Comparison of ENCODE assay signal across 1 cellular context in genomic region chr6:135358907-135359459, GRCh38.
TF ChIP-seq lines count a peak whose summit lies in the region.

No MANE protein-coding gene starts in this region.

TF ChIP-seq in K562, 482 proteins besides CTCF, POLR2A, EP300 and RAD21 (continued from another document):
- TF ChIP-seq, protein P1, sequence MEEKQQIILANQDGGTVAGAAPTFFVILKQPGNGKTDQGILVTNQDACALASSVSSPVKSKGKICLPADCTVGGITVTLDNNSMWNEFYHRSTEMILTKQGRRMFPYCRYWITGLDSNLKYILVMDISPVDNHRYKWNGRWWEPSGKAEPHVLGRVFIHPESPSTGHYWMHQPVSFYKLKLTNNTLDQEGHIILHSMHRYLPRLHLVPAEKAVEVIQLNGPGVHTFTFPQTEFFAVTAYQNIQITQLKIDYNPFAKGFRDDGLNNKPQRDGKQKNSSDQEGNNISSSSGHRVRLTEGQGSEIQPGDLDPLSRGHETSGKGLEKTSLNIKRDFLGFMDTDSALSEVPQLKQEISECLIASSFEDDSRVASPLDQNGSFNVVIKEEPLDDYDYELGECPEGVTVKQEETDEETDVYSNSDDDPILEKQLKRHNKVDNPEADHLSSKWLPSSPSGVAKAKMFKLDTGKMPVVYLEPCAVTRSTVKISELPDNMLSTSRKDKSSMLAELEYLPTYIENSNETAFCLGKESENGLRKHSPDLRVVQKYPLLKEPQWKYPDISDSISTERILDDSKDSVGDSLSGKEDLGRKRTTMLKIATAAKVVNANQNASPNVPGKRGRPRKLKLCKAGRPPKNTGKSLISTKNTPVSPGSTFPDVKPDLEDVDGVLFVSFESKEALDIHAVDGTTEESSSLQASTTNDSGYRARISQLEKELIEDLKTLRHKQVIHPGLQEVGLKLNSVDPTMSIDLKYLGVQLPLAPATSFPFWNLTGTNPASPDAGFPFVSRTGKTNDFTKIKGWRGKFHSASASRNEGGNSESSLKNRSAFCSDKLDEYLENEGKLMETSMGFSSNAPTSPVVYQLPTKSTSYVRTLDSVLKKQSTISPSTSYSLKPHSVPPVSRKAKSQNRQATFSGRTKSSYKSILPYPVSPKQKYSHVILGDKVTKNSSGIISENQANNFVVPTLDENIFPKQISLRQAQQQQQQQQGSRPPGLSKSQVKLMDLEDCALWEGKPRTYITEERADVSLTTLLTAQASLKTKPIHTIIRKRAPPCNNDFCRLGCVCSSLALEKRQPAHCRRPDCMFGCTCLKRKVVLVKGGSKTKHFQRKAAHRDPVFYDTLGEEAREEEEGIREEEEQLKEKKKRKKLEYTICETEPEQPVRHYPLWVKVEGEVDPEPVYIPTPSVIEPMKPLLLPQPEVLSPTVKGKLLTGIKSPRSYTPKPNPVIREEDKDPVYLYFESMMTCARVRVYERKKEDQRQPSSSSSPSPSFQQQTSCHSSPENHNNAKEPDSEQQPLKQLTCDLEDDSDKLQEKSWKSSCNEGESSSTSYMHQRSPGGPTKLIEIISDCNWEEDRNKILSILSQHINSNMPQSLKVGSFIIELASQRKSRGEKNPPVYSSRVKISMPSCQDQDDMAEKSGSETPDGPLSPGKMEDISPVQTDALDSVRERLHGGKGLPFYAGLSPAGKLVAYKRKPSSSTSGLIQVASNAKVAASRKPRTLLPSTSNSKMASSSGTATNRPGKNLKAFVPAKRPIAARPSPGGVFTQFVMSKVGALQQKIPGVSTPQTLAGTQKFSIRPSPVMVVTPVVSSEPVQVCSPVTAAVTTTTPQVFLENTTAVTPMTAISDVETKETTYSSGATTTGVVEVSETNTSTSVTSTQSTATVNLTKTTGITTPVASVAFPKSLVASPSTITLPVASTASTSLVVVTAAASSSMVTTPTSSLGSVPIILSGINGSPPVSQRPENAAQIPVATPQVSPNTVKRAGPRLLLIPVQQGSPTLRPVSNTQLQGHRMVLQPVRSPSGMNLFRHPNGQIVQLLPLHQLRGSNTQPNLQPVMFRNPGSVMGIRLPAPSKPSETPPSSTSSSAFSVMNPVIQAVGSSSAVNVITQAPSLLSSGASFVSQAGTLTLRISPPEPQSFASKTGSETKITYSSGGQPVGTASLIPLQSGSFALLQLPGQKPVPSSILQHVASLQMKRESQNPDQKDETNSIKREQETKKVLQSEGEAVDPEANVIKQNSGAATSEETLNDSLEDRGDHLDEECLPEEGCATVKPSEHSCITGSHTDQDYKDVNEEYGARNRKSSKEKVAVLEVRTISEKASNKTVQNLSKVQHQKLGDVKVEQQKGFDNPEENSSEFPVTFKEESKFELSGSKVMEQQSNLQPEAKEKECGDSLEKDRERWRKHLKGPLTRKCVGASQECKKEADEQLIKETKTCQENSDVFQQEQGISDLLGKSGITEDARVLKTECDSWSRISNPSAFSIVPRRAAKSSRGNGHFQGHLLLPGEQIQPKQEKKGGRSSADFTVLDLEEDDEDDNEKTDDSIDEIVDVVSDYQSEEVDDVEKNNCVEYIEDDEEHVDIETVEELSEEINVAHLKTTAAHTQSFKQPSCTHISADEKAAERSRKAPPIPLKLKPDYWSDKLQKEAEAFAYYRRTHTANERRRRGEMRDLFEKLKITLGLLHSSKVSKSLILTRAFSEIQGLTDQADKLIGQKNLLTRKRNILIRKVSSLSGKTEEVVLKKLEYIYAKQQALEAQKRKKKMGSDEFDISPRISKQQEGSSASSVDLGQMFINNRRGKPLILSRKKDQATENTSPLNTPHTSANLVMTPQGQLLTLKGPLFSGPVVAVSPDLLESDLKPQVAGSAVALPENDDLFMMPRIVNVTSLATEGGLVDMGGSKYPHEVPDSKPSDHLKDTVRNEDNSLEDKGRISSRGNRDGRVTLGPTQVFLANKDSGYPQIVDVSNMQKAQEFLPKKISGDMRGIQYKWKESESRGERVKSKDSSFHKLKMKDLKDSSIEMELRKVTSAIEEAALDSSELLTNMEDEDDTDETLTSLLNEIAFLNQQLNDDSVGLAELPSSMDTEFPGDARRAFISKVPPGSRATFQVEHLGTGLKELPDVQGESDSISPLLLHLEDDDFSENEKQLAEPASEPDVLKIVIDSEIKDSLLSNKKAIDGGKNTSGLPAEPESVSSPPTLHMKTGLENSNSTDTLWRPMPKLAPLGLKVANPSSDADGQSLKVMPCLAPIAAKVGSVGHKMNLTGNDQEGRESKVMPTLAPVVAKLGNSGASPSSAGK (IDR thresholded peaks at IDR 0.05), result 0 out of 2 replicates have a peak, but pooled peaks have one; percentile 0
TF ChIP-seq in K562: peak in this region for 4.
